ENCODE assay signal across 9 cellular contexts in genomic region chr2:164599954-164600589, GRCh38. TPM values are rescaled to one million over a fixed set of nuclear protein-coding genes. Genes with fewer than 3 reads are reported as not detected.
DNase-seq lines count a peak whose midpoint lies in the region; TF ChIP-seq lines count a peak whose summit lies in the region.
"Had no signal": no experiment of that assay in that cellular context is flagged by ENCODE, and none has a peak within 500 bp of the region (broad histone marks: within the 10 kb centered on the region; RNA-seq: fewer than 3 reads in every experiment).

No MANE protein-coding gene starts in this region.

- no peaks in the 10 kb centered on the region for H3K4me1 Mint-ChIP-seq in nephron
- H3K4me1 Mint-ChIP-seq: CD4-positive, CD25-positive, alpha-beta regulatory T cell had no signal

- no peak overlapping the region for H3K4me3 Mint-ChIP-seq in nephron
- H3K4me3 Mint-ChIP-seq: CD4-positive, CD25-positive, alpha-beta regulatory T cell had no signal

- H3K4me3 ChIP-seq in epithelial cell of esophagus (ENCODE audit: low read length) = no peak overlapping the region

- H3K27me3 Mint-ChIP-seq in nephron (ENCODE audit: low read depth) = no peaks in the 10 kb centered on the region
- H3K27me3 Mint-ChIP-seq: CD4-positive, CD25-positive, alpha-beta regulatory T cell had no signal

- H3K27ac Mint-ChIP-seq in nephron = no peak overlapping the region
- H3K27ac Mint-ChIP-seq: CD4-positive, CD25-positive, alpha-beta regulatory T cell had no signal

- TF ChIP-seq CTCF in epithelial cell of esophagus (IDR thresholded peaks at IDR 0.05; ENCODE audit: insufficient read depth, low read depth, low read length, missing control alignments) (peak; percentile 92), nephron (IDR thresholded peaks at IDR 0.05; ENCODE audit: unreplicated experiment in 3 of 3) (peak; percentile 43 to 78 (median 56))

- no peaks in the 10 kb centered on the region for H3K36me3 Mint-ChIP-seq in nephron (ENCODE audit: low read depth)
- H3K36me3 Mint-ChIP-seq: CD4-positive, CD25-positive, alpha-beta regulatory T cell had no signal

- H3K9me3 Mint-ChIP-seq in nephron = no peaks in the 10 kb centered on the region

- DNase-seq in NCI-H2196 (lab: John Stamatoyannopoulos, UW; ENCODE audit: unreplicated experiment) = peak; percentile 49
- DNase-seq in NCI-H2196 treated with DMSO at 0.1 percent for 48 hours (lab: John Stamatoyannopoulos, UW; ENCODE audit: unreplicated experiment) = no peak
- peak; percentile 71 for DNase-seq in HCEC 1CT
- peak; percentile 93 to 94 for DNase-seq in Kasumi-1 (lab: John Stamatoyannopoulos, UW)
- DNase-seq in RPMI7951 (ENCODE audit: low read depth) = peak; percentile 28
- peak; percentile 84 for DNase-seq in epithelial cell of esophagus (ENCODE audit: low read depth)
- no peak for DNase-seq in middle frontal gyrus (ENCODE audit: extremely low spot score, low spot score)

RNA-seq across cellular contexts. Expression of gene GRB14, which starts 21.2 kb away (rescaled TPM):
- total RNA-seq in RPMI7951 (2014; rRNA removed; shearing (Covaris generic)) = not detected in 2 replicates

Comparison
In these comparisons a context has a peak if more than half of its experiments do, and no peak if none do; other contexts are left out.
1. DNase-seq: peak in NCI-H2196 (single experiment), HCEC 1CT (single experiment), Kasumi-1 (2 of 2), RPMI7951 (single experiment) and epithelial cell of esophagus (single experiment); none in NCI-H2196 treated with DMSO at 0.1 percent for 48 hours (single experiment) and middle frontal gyrus (single experiment).